ENCODE assay signal across 9 cellular contexts in the genomic region with DNA sequence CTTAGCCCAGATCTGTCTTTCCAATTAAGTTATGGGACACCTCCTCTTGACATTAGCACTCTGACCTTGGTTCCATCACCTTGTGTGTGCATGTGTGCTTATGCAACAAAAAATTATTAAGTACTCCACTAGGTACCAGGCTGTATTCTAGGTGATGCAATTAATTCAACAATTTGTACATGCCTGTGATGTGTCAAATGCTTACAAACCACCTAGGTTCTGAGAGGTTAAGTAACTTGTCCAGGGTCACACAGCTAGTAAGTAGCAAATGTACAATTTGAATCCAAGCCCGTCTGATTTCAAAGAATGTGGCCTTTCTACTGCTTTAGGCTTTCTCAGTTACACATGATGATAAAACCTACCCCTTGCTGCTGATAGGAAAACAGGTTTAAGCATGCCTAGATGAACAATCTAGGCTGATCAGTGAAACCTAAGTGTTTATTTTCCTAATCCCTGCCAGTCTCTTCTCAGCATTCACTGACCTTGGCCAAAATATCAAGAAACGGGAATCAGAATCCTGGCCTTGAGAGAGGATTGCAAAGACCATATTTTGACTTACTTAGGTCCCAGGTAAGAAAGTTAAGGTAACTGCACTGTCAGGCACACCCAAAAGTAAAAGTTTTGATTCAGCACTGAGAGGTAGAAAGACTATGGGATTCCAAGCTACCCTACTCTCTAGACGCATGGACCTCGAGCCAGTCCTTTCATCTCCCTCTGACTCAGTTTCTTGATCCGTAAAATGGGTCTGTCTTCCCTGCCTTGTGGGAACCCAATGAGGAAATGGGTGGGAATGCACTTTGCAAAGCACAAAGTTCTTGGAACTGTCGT. TPM values are rescaled to one million over a fixed set of nuclear protein-coding genes. Genes with fewer than 3 reads are reported as not detected.
DNase-seq lines count a peak whose midpoint lies in the region; ATAC-seq and TF ChIP-seq lines count a peak whose summit lies in the region.
"Had no signal": no experiment of that assay in that cellular context is flagged by ENCODE, and none has a peak within 500 bp of the region (broad histone marks: within the 10 kb centered on the region; RNA-seq: fewer than 3 reads in every experiment).

No MANE protein-coding gene starts in this region.

- no peak overlapping the region for H3K9ac ChIP-seq in SK-N-MC (ENCODE audit: insufficient read length)

- H3K9me3 ChIP-seq in SK-N-MC (ENCODE audit: low read depth, low read length) = no peaks in the 10 kb centered on the region

- DNase-seq in G401 (ENCODE audit: low spot score) (peak; percentile 17), SK-N-MC (ENCODE audit: low read depth, low spot score) (no peak), fibroblast of mammary gland (ENCODE audit: low read depth) (no peak), progenitor cell of endocrine pancreas (ENCODE audit: low spot score, unreplicated experiment) (no peak), HCEC 1CT (no peak)
- DNase-seq: activated CD4-positive, alpha-beta T cell treated with anti-CD3 and anti-CD28 coated beads, Interleukin-2, amount 50 U/mL, for 1 hour had no signal

- H3K27ac ChIP-seq in SK-N-MC = no peak overlapping the region

- no peaks in the 10 kb centered on the region for H3K36me3 ChIP-seq in SK-N-MC (ENCODE audit: insufficient read depth, low read length)

- H3K27ac Mint-ChIP-seq in progenitor cell of endocrine pancreas = no peak overlapping the region

- H3K36me3 Mint-ChIP-seq in progenitor cell of endocrine pancreas (ENCODE audit: insufficient read depth) = peaks cover 3% of the 10 kb centered on the region

- H3K4me3 Mint-ChIP-seq in progenitor cell of endocrine pancreas (ENCODE audit: low read depth) = peak overlapping the region; percentile 80

- peaks cover 3% of the 10 kb centered on the region for H3K27me3 Mint-ChIP-seq in progenitor cell of endocrine pancreas

- peaks cover 18% of the 10 kb centered on the region for H3K4me1 Mint-ChIP-seq in progenitor cell of endocrine pancreas (ENCODE audit: low read depth)

- no peak for TF ChIP-seq CTCF in fibroblast of mammary gland (conservative IDR thresholded peaks at IDR 0.05; ENCODE audit: control insufficient read depth, insufficient read depth, low read depth, low read length)
- TF ChIP-seq CTCF in progenitor cell of endocrine pancreas (IDR thresholded peaks at IDR 0.05; ENCODE audit: unreplicated experiment) = no peak

- ATAC-seq in GM21367 (IDR thresholded peaks at IDR 0.05; ENCODE audit: unreplicated experiment) (no peak), HG02588 (IDR thresholded peaks at IDR 0.05; ENCODE audit: unreplicated experiment) (no peak), HG02642 (IDR thresholded peaks at IDR 0.05; ENCODE audit: poor library complexity, unreplicated experiment) (no peak)

- peak overlapping the region; percentile 99 for H3K4me3 ChIP-seq in SK-N-MC
- peak overlapping the region; percentile 76 for H3K4me3 ChIP-seq in fibroblast of mammary gland (ENCODE audit: control insufficient read depth, low read depth, low read length)

- no peaks in the 10 kb centered on the region for H3K9me3 Mint-ChIP-seq in progenitor cell of endocrine pancreas (ENCODE audit: low read depth)

- in situ Hi-C loops in G401 (cut with HindIII; ENCODE audit: low sequenced_read_pairs) = no loop called here

RNA-seq across cellular contexts. Expression of gene TBC1D2, which starts 1.0 kb away (rescaled TPM):
- 4.9 and 7.6 TPM in 2 replicates for total RNA-seq in G401 (2014; rRNA removed; shearing (Covaris generic))
- total RNA-seq in progenitor cell of endocrine pancreas = 8.4 and 8.5 TPM in 2 replicates
